ENCODE assay signal across 15 cellular contexts in the genomic region with DNA sequence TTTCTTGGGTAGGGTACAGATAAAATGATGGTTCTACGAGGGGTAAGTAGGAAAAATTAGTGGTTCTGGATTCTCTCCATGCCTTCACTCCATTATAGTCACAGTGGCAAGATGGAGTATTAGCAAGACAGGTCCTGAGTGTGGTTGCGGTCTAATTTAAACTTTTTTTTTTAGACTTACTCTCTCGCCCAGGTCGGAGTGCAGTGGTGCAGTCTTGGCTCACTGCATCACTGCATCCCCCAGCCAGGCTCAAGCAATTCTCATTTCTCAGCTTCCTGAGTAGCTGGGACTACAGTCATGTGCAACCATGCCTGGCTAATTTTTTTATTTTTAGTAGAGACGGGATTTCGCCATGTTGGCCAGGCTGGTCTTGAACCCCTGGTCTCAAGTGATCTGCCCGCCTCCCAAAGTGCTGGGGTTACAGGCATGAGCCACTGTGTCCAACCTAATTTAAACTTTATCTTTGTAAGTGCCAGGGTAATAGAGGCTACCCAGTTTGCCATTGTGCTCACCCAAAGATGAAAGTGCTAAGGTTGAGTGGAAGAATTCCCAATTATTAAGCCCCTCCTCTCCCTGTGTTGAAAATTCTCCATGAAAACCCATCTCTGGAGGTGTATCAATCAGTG. TPM values are rescaled to one million over a fixed set of nuclear protein-coding genes. Genes with fewer than 3 reads are reported as not detected.
DNase-seq lines count a peak whose midpoint lies in the region; ATAC-seq, FAIRE-seq and TF ChIP-seq lines count a peak whose summit lies in the region.
"Had no signal": no experiment of that assay in that cellular context is flagged by ENCODE, and none has a peak within 500 bp of the region (broad histone marks: within the 10 kb centered on the region; RNA-seq: fewer than 3 reads in every experiment).

No MANE protein-coding gene starts in this region.

- FAIRE-seq in GM18507 (lab: Jason Lieb, UNC): peak; percentile 67

- DNase-seq in GM18507 (ENCODE audit: extremely low spot score, insufficient read length, low read depth): no peak
- no peak for DNase-seq in SW 1271 (lab: John Stamatoyannopoulos, UW)
- no peak for DNase-seq in right atrium auricular region (ENCODE audit: low spot score)
- no peak for DNase-seq in activated effector memory CD4-positive, alpha-beta T cell treated with anti-CD3 and anti-CD28 coated beads, Interleukin-2, amount 50 U/mL, for 16 hours
- DNase-seq: activated CD4-positive, alpha-beta T cell treated with anti-CD3 and anti-CD28 coated beads, Interleukin-2, amount 10 ng/mL, durations not matched to agents 7 days and 5 days; AML-193; effector memory CD8-positive, alpha-beta T cell; NCI-H2171; T-cell had no signal

- no peak for TF ChIP-seq CTCF in right atrium auricular region (IDR thresholded peaks at IDR 0.05)

- H3K9me3 ChIP-seq in right atrium auricular region: no peaks in the 10 kb centered on the region
- H3K9me3 ChIP-seq: gastroesophageal sphincter had no signal

- H3K27me3 ChIP-seq in right atrium auricular region: no peaks in the 10 kb centered on the region
- H3K27me3 ChIP-seq: gastroesophageal sphincter had no signal

- peak; percentile 94 for ATAC-seq in GM21367 (IDR thresholded peaks at IDR 0.05; ENCODE audit: unreplicated experiment)
- ATAC-seq in HG02938 (IDR thresholded peaks at IDR 0.05; ENCODE audit: unreplicated experiment): peak; percentile 84
- ATAC-seq in HG03571 (IDR thresholded peaks at IDR 0.05; ENCODE audit: unreplicated experiment): peak; percentile 87
- ATAC-seq in GM18520 (IDR thresholded peaks at IDR 0.05; ENCODE audit: unreplicated experiment): no peak
- ATAC-seq: effector memory CD8-positive, alpha-beta T cell; gastroesophageal sphincter; sciatic nerve; T-cell had no signal

- H3K4me1 ChIP-seq in right atrium auricular region: no peaks in the 10 kb centered on the region

- no peak overlapping the region for H3K27ac ChIP-seq in right atrium auricular region
- H3K27ac ChIP-seq: gastroesophageal sphincter had no signal

- no peak overlapping the region for H3K4me3 ChIP-seq in right atrium auricular region
- H3K4me3 ChIP-seq: gastroesophageal sphincter had no signal

- H3K36me3 ChIP-seq in right atrium auricular region: no peaks in the 10 kb centered on the region
- H3K36me3 ChIP-seq: gastroesophageal sphincter had no signal

RNA-seq across cellular contexts. Expression of a gene that starts 30.4 kb away (rescaled TPM):
- 1 to 10 TPM; 7.8 to 9.9 TPM for total RNA-seq in right atrium auricular region
